Comparison of ENCODE assay signal across 12 cellular contexts in genomic region chr22:28978158-28978557, GRCh38.
A peak's percentile ranks its signal among the peaks of the same experiment; 100 is the strongest.
DNase-seq lines count a peak whose midpoint lies in the region; ATAC-seq, FAIRE-seq and TF ChIP-seq lines count a peak whose summit lies in the region.
"Had no signal": no experiment of that assay in that cellular context is flagged by ENCODE, and none has a peak within 500 bp of the region (broad histone marks: within the 10 kb centered on the region; RNA-seq: fewer than 3 reads in every experiment).

No MANE protein-coding gene starts in this region.

- peak overlapping the region; percentile 22; the same call in 2 of the 3 replicates for H3K4me3 ChIP-seq in A549
- H3K4me3 ChIP-seq in MM.1S (ENCODE audit: low read length): no peak overlapping the region
- H3K4me3 ChIP-seq in dorsolateral prefrontal cortex: peak overlapping the region in 11 of 59 donors; percentile 0 to 38 (median 22)
- peak overlapping the region in 1 of 2 experiments; percentile 62 for H3K4me3 ChIP-seq in mesenchymal stem cell (ENCODE audit: insufficient read depth in 1 of 2, low read depth in 1 of 2, low read length in 2 of 2)

- H3K36me3 ChIP-seq in MM.1S (replicated peaks; ENCODE audit: insufficient read depth, low read length): no peaks in the 10 kb centered on the region
- H3K36me3 ChIP-seq in mesenchymal stem cell (ENCODE audit: control insufficient read depth in 1 of 2, insufficient read depth in 2 of 2, low read depth in 1 of 2, low read length in 2 of 2): no peaks in the 10 kb centered on the region

- no peak overlapping the region for H2BK15ac ChIP-seq in mesenchymal stem cell (ENCODE audit: low read depth, poor library complexity, severe bottlenecking)

- H3K9me3 ChIP-seq in A549 (no peaks in the 10 kb centered on the region), MM.1S (replicated peaks; ENCODE audit: insufficient read depth, low read length) (no peaks in the 10 kb centered on the region), mesenchymal stem cell (ENCODE audit: control insufficient read depth, low read length) (no peaks in the 10 kb centered on the region)

- no peak overlapping the region for H2BK12ac ChIP-seq in mesenchymal stem cell (ENCODE audit: low read length in 2 of 2)

- H4K91ac ChIP-seq in mesenchymal stem cell (ENCODE audit: low read length): no peak overlapping the region

- ATAC-seq in A549 (peak; percentile 60 to 67), T-cell (replicated peaks in 1 of 4) (no peak)

- H3K4me3 Mint-ChIP-seq in T-cell: no peak overlapping the region
- H3K4me3 Mint-ChIP-seq: B cell had no signal

- H3K79me2 ChIP-seq in MM.1S (ENCODE audit: low read length): peaks cover 10% of the 10 kb centered on the region; the same call in 1 of the 2 replicates

- peak overlapping the region; percentile 82 for H2AK5ac ChIP-seq in mesenchymal stem cell (ENCODE audit: low read length, severe bottlenecking)

- no peak overlapping the region for H3K18ac ChIP-seq in mesenchymal stem cell (ENCODE audit: low read depth in 1 of 2, low read length in 2 of 2)

- H3K4me1 ChIP-seq in A549 (peaks cover 76% of the 10 kb centered on the region), MM.1S (ENCODE audit: low read length) (peaks cover 17% of the 10 kb centered on the region), mesenchymal stem cell (ENCODE audit: control insufficient read depth, insufficient read depth, low read depth, low read length) (peaks cover 15% of the 10 kb centered on the region)

- DNase-seq in A549 (ENCODE audit: low read depth in 1 of 2, low spot score in 1 of 2): peak in 1 of 2 experiments; percentile 17
- DNase-seq in MM.1S: peak; percentile 38
- peak; percentile 28 to 80 (median 47) for DNase-seq in dorsolateral prefrontal cortex
- DNase-seq in mesenchymal stem cell: peak; percentile 36
- no peak for DNase-seq in effector CD8-positive, alpha-beta T cell (lab: John Stamatoyannopoulos, UW)
- DNase-seq in T-cell: no peak
- DNase-seq in NK-92 (lab: John Stamatoyannopoulos, UW; ENCODE audit: unreplicated experiment): no peak
- no peak for DNase-seq in globus pallidus (ENCODE audit: low spot score)
- DNase-seq: OCI-M1 had no signal

- TF ChIP-seq RAD21 in A549 (conservative IDR thresholded peaks at IDR 0.05 in 1 of 2, IDR thresholded peaks at IDR 0.05 in 1 of 2): no peak

- H3K27me3 Mint-ChIP-seq in T-cell: peaks cover 32 to 38% of the 10 kb centered on the region in 2 donors

- WGBS in A549 (ENCODE audit: missing lambda C conversion rate): 36% methylated on average over 4 of the region's 6 CpGs
- WGBS in mesenchymal stem cell: 49% methylated on average over 5 of the region's 6 CpGs

- H3K27me3 ChIP-seq in MM.1S (replicated peaks; ENCODE audit: insufficient read depth, low read length) (0 out of 2 replicates have a peak, but pooled peaks cover 6% of the 10 kb centered on the region), dorsolateral prefrontal cortex (no peaks in the 10 kb centered on the region), mesenchymal stem cell (ENCODE audit: control insufficient read depth in 1 of 2, insufficient read depth in 1 of 2, low read length in 2 of 2) (no peaks in the 10 kb centered on the region)

- peak overlapping the region; percentile 69 for H2BK5ac ChIP-seq in mesenchymal stem cell (ENCODE audit: low read depth, low read length, poor library complexity, severe bottlenecking)

- H3K4me2 ChIP-seq in A549 (peak overlapping the region; percentile 90), MM.1S (ENCODE audit: low read depth, low read length) (peak overlapping the region; percentile 49), mesenchymal stem cell (ENCODE audit: low read length, poor library complexity, severe bottlenecking) (peak overlapping the region; percentile 13)

- no peak overlapping the region for H3K9ac ChIP-seq in MM.1S (ENCODE audit: low read length)
- H3K9ac ChIP-seq in mesenchymal stem cell (ENCODE audit: low read length): peak overlapping the region; percentile 81

- FAIRE-seq in A549 (lab: Jason Lieb, UNC): no peak
- FAIRE-seq: colon, GM18507 had no signal

- H3K14ac ChIP-seq in mesenchymal stem cell (ENCODE audit: low read length in 2 of 2): no peak overlapping the region

- no peak overlapping the region for H4K8ac ChIP-seq in mesenchymal stem cell (ENCODE audit: low read length)

- H3K27ac ChIP-seq in A549: peak overlapping the region; percentile 83 to 87
- H3K27ac ChIP-seq in MM.1S (ENCODE audit: low read length): peak overlapping the region; percentile 6; the same call in 1 of the 2 replicates
- peak overlapping the region in 53 of 59 donors; percentile 0 to 88 (median 65) for H3K27ac ChIP-seq in dorsolateral prefrontal cortex
- peak overlapping the region; percentile 86 for H3K27ac ChIP-seq in mesenchymal stem cell (ENCODE audit: low read length, poor library complexity, severe bottlenecking)

- H3K23ac ChIP-seq in mesenchymal stem cell (ENCODE audit: low read length in 2 of 2): no peak overlapping the region

- peaks cover 16% of the 10 kb centered on the region for H3F3A ChIP-seq in MM.1S (ENCODE audit: insufficient read depth, low read length)

- no peak overlapping the region for H2BK120ac ChIP-seq in mesenchymal stem cell (ENCODE audit: low read depth, low read length)

- TF ChIP-seq POLR2A in A549 (IDR thresholded peaks at IDR 0.05; ENCODE audit: low read length): no peak

- H3K9me2 ChIP-seq in MM.1S (replicated peaks; ENCODE audit: insufficient read depth, low read length): no peaks in the 10 kb centered on the region

- no peak overlapping the region for H3K4ac ChIP-seq in mesenchymal stem cell (ENCODE audit: low read depth in 1 of 2, low read length in 2 of 2)

- H2AFZ ChIP-seq in MM.1S (ENCODE audit: low read length) (no peak overlapping the region), mesenchymal stem cell (ENCODE audit: low read depth, low read length) (no peak overlapping the region)

- no peaks in the 10 kb centered on the region for H3K9me3 Mint-ChIP-seq in T-cell

- H4K20me1 ChIP-seq in MM.1S (ENCODE audit: insufficient read depth, low read length): no peaks in the 10 kb centered on the region

- H3K4me1 Mint-ChIP-seq in T-cell: peaks cover 0 to 2% (median 0%) of the 10 kb centered on the region in 3 donors
- H3K4me1 Mint-ChIP-seq: B cell had no signal

- CTCF ChIA-PET in A549 (lab: Yijun Ruan, JAX) (interaction anchor here (1.3 kb wide), 1 partner anchor 9 kb away, joined by 4 read pairs; no protein-coding TSS in a partner anchor), T-cell (lab: Charles Lee) (no interaction called here)

- no peak overlapping the region for H3K27ac Mint-ChIP-seq in T-cell
- H3K27ac Mint-ChIP-seq: B cell had no signal

- H3K79me1 ChIP-seq in mesenchymal stem cell (replicated peaks; ENCODE audit: low read length, poor library complexity, severe bottlenecking): peaks cover 22% of the 10 kb centered on the region

- TF ChIP-seq CTCF in A549 (IDR thresholded peaks at IDR 0.05) (no peak), MM.1S (IDR thresholded peaks at IDR 0.05; ENCODE audit: low read length) (no peak), dorsolateral prefrontal cortex (IDR thresholded peaks at IDR 0.05 in 54 of 56, conservative IDR thresholded peaks at IDR 0.05 in 2 of 56; ENCODE audit: low read depth in 1 of 56, partially characterized antibody in 56 of 56) (no peak)

- no peaks in the 10 kb centered on the region for H3K36me3 Mint-ChIP-seq in T-cell

- no peak for TF ChIP-seq EP300 in A549 (IDR thresholded peaks at IDR 0.05)

- intact Hi-C loops in dorsolateral prefrontal cortex (cut with DNase I): no loop called here

- POLR2A ChIA-PET in A549 (lab: Yijun Ruan, JAX): interaction anchor here (1.1 kb wide), 1 partner anchor 95 kb away, joined by 3 read pairs; the partner anchor contains the start of gene ZNRF3
- POLR2A ChIA-PET in T-cell (lab: Charles Lee): no interaction called here

TF ChIP-seq in A549, 52 proteins besides CTCF, POLR2A, EP300 and RAD21:
- TF ChIP-seq SREBF2 (IDR thresholded peaks at IDR 0.05) (no peak), FOSL2 (IDR thresholded peaks at IDR 0.05) (no peak), FOSL2 (CRISPR knock-in tag; IDR thresholded peaks at IDR 0.05) (0 out of 2 replicates have a peak, but pooled peaks have one; percentile 8)

Comparison
In these comparisons a context has a peak if more than half of its experiments do, and no peak if none do; other contexts are left out.
1. ATAC-seq: peak in A549 (2 of 2); none in T-cell (0 of 4).
2. DNase-seq: peak in MM.1S (single experiment), dorsolateral prefrontal cortex (10 of 10) and mesenchymal stem cell (single experiment); none in effector CD8-positive, alpha-beta T cell (single experiment), T-cell (0 of 34), NK-92 (single experiment) and globus pallidus (single experiment).
3. H3K27ac ChIP-seq: peak in every context shown above with its lines; median percentile 86 in mesenchymal stem cell; 85 in A549; 65 in dorsolateral prefrontal cortex; 6 in MM.1S.
4. H3K4me2 ChIP-seq: peak in every context shown above with its lines; median percentile 90 in A549; 49 in MM.1S; 13 in mesenchymal stem cell.